In genomic region chr22:37654556-37655251, GRCh38 we compare ENCODE assay signal across 1 cellular context.
TF ChIP-seq lines count a peak whose summit lies in the region.

No MANE protein-coding gene starts in this region.

TF ChIP-seq in WTC11, 78 proteins besides CTCF, POLR2A, EP300 and RAD21:
- TF ChIP-seq ARID4B (CRISPR knock-in tag; IDR thresholded peaks at IDR 0.05; ENCODE audit: borderline replicate concordance) (no peak), CREM (CRISPR knock-in tag; IDR thresholded peaks at IDR 0.05) (no peak), MLX (CRISPR knock-in tag; IDR thresholded peaks at IDR 0.05) (no peak), AR (CRISPR knock-in tag; IDR thresholded peaks at IDR 0.05) (no peak)
